Comparison of ENCODE assay signal across 8 cellular contexts in genomic region chr11:77474509-77475070, GRCh38. TPM values are rescaled to one million over a fixed set of nuclear protein-coding genes. Genes with fewer than 3 reads are reported as not detected.
A peak's percentile ranks its signal among the peaks of the same experiment; 100 is the strongest.
DNase-seq lines count a peak whose midpoint lies in the region; ATAC-seq and TF ChIP-seq lines count a peak whose summit lies in the region.

No MANE protein-coding gene starts in this region.

- H3K9me3 ChIP-seq in body of pancreas (no peaks in the 10 kb centered on the region), lung (ENCODE audit: control insufficient read depth in 2 of 2, insufficient read depth in 1 of 2, low read length in 1 of 2) (no peaks in the 10 kb centered on the region), tibial nerve (no peaks in the 10 kb centered on the region)

- DNase-seq in activated naive CD4-positive, alpha-beta T cell treated with anti-CD3 and anti-CD28 coated beads, Interleukin-2, amount 10 ng/mL, durations not matched to agents 7 days and 5 days = no peak
- no peak for DNase-seq in activated naive CD4-positive, alpha-beta T cell treated with Interleukin-2 at 50 U/mL for 16 hours
- DNase-seq in body of pancreas = peak in 3 of 4 donors; percentile 13 to 22 (median 16)
- no peak for DNase-seq in lung (ENCODE audit: low spot score)
- no peak for DNase-seq in tibial nerve (ENCODE audit: low spot score in 2 of 2)
- no peak for DNase-seq in GM13977 (ENCODE audit: low spot score)
- no peak for DNase-seq in stimulated activated naive CD4-positive, alpha-beta T cell (lab: John Stamatoyannopoulos, UW)
- DNase-seq in dedifferentiated amniotic fluid mesenchymal stem cell (ENCODE audit: extremely low spot score) = no peak

- CTCF ChIA-PET in activated naive CD4-positive, alpha-beta T cell treated with anti-CD3 and anti-CD28 coated beads, Interleukin-2, amount 10 ng/mL, durations not matched to agents 7 days and 5 days (lab: Charles Lee) = interaction anchor here (1.3 kb wide), 1 partner anchor 144 kb away, joined by 3 read pairs; no protein-coding TSS in a partner anchor

- H3K27me3 ChIP-seq in body of pancreas (no peaks in the 10 kb centered on the region), lung (ENCODE audit: control insufficient read depth, insufficient read depth) (no peaks in the 10 kb centered on the region), tibial nerve (no peaks in the 10 kb centered on the region)

- peaks cover 37% of the 10 kb centered on the region for H3K27me3 Mint-ChIP-seq in activated naive CD4-positive, alpha-beta T cell treated with anti-CD3 and anti-CD28 coated beads, Interleukin-2, amount 10 ng/mL, durations not matched to agents 7 days and 5 days

- in situ Hi-C loops in GM13977 (cut with MboI; ENCODE audit: low pct_unique_long_range_greater_than_20kb, low sequenced_read_pairs, unreplicated experiment) = loop anchor here (25.0 kb wide), 1 partner anchor 112 kb away; no protein-coding TSS in a partner anchor

- intact Hi-C loops in body of pancreas (cut with DNase I) = no loop called here

- peak overlapping the region; percentile 81 to 95 (median 93) for H3K27ac ChIP-seq in body of pancreas
- H3K27ac ChIP-seq in lung (ENCODE audit: low read depth in 1 of 2, low read length in 1 of 2) = peak overlapping the region in 1 of 2 donors; percentile 21
- peak overlapping the region in 2 of 4 donors; percentile 61 to 76 for H3K27ac ChIP-seq in tibial nerve

- peaks cover 27% of the 10 kb centered on the region for H3K4me1 ChIP-seq in body of pancreas
- H3K4me1 ChIP-seq in lung (ENCODE audit: control insufficient read depth in 2 of 2, insufficient read depth in 2 of 2, low read length in 2 of 2) = peaks cover 0 to 6% of the 10 kb centered on the region in 2 donors
- H3K4me1 ChIP-seq in tibial nerve = peaks cover 0 to 20% (median 0%) of the 10 kb centered on the region in 4 donors

- peak; percentile 10 for ATAC-seq in body of pancreas
- ATAC-seq in lung (ENCODE audit: insufficient read depth, low FRiP score) = no peak

- no peaks in the 10 kb centered on the region for H3K9me3 Mint-ChIP-seq in activated naive CD4-positive, alpha-beta T cell treated with anti-CD3 and anti-CD28 coated beads, Interleukin-2, amount 10 ng/mL, durations not matched to agents 7 days and 5 days

- peak overlapping the region; percentile 86 for H3K27ac Mint-ChIP-seq in activated naive CD4-positive, alpha-beta T cell treated with anti-CD3 and anti-CD28 coated beads, Interleukin-2, amount 10 ng/mL, durations not matched to agents 7 days and 5 days

- 4 to 6% methylated on average over 17 of the region's 17 CpGs for WGBS in body of pancreas, 2 donors
- 23 to 25% methylated on average over 17 of the region's 17 CpGs for WGBS in lung, 2 donors
- WGBS in tibial nerve, 2 donors = 28 to 32% methylated on average over 17 of the region's 17 CpGs

- no peak overlapping the region for H3K4me3 ChIP-seq in body of pancreas
- peak overlapping the region; percentile 36 for H3K4me3 ChIP-seq in lung
- peak overlapping the region; percentile 57 to 90 (median 67) for H3K4me3 ChIP-seq in tibial nerve

- TF ChIP-seq POLR2A in body of pancreas (IDR thresholded peaks at IDR 0.05) (no peak), tibial nerve (IDR thresholded peaks at IDR 0.05) (no peak)

- no peaks in the 10 kb centered on the region for H3K36me3 ChIP-seq in body of pancreas (replicated peaks in 1 of 2; ENCODE audit: insufficient read depth in 1 of 2, low read depth in 2 of 2)
- no peaks in the 10 kb centered on the region for H3K36me3 ChIP-seq in lung (ENCODE audit: control insufficient read depth in 2 of 2, insufficient read depth in 2 of 2, low read length in 2 of 2)
- H3K36me3 ChIP-seq in tibial nerve = no peaks in the 10 kb centered on the region

- TF ChIP-seq CTCF in body of pancreas (IDR thresholded peaks at IDR 0.05) (no peak), lung (IDR thresholded peaks at IDR 0.05; ENCODE audit: control extremely low read depth, extremely low read depth) (no peak), tibial nerve (IDR thresholded peaks at IDR 0.05) (no peak), GM13977 (IDR thresholded peaks at IDR 0.05; ENCODE audit: extremely low read depth, insufficient read depth, missing control alignments) (no peak)

- peaks cover 30% of the 10 kb centered on the region for H3K4me1 Mint-ChIP-seq in activated naive CD4-positive, alpha-beta T cell treated with anti-CD3 and anti-CD28 coated beads, Interleukin-2, amount 10 ng/mL, durations not matched to agents 7 days and 5 days

- peak overlapping the region; percentile 80 for H3K4me3 Mint-ChIP-seq in activated naive CD4-positive, alpha-beta T cell treated with anti-CD3 and anti-CD28 coated beads, Interleukin-2, amount 10 ng/mL, durations not matched to agents 7 days and 5 days

- H3K36me3 Mint-ChIP-seq in activated naive CD4-positive, alpha-beta T cell treated with anti-CD3 and anti-CD28 coated beads, Interleukin-2, amount 10 ng/mL, durations not matched to agents 7 days and 5 days = no peaks in the 10 kb centered on the region

- no peak for TF ChIP-seq EP300 in tibial nerve (IDR thresholded peaks at IDR 0.05)

RNA-seq across cellular contexts. Expression of gene PAK1, which starts 0.7 kb away (rescaled TPM):
- total RNA-seq in body of pancreas = 10 to 100 TPM; 14.5 to 65.6 TPM
- total RNA-seq in lung = 10 to 100 TPM; 36.4 to 70.6 TPM
- 10 to 100 TPM in 1 of 2 donors, 1 to 10 TPM in 1; 8.4 to 23.1 TPM for polyA plus RNA-seq in lung
- 10 to 100 TPM; 13.9 to 28.5 (median 25.4) TPM for total RNA-seq in tibial nerve

Comparison
In these comparisons a context has a peak if more than half of its experiments do, and no peak if none do; other contexts are left out.
1. DNase-seq: peak in body of pancreas (3 of 4); none in activated naive CD4-positive, alpha-beta T cell treated with anti-CD3 and anti-CD28 coated beads, Interleukin-2, amount 10 ng/mL, durations not matched to agents 7 days and 5 days (single experiment), activated naive CD4-positive, alpha-beta T cell treated with Interleukin-2 at 50 U/mL for 16 hours (single experiment), lung (single experiment), tibial nerve (0 of 2), GM13977 (single experiment), stimulated activated naive CD4-positive, alpha-beta T cell (0 of 6) and dedifferentiated amniotic fluid mesenchymal stem cell (single experiment).
2. H3K4me3 ChIP-seq: peak in lung (single experiment) and tibial nerve (4 of 4); none in body of pancreas (0 of 2).